In the genomic region with DNA sequence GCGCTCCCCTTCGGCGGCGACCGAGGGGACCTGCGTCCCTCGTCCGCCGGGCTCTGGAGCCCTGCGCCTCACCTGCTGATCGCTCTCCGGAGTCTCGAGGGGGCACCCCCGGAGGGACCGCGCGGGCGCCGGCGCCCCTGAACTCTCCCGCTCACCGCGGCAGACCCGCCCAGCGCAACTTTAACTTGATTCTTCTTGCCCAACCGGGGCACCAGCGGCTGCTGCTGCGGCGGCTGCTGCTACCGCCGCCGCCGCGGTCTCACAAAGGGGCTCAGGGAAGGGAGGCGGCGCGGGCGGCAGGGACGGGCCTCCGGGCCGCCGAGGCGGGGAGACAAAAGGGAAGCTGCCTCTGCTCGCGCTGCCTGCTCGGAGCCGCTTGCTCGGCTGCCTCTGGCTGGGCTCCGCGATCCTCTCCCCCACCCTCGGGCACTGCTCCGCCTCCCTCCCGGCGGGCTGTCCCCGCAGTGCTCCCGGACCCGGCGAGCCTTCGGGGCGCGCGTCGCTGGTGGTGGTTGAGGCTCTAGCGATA, we compare ENCODE assay signal across 8 cellular contexts. TPM values are rescaled to one million over a fixed set of nuclear protein-coding genes. Genes with fewer than 3 reads are reported as not detected.
A peak's percentile ranks its signal among the peaks of the same experiment; 100 is the strongest.
DNase-seq lines count a peak whose midpoint lies in the region; ATAC-seq and TF ChIP-seq lines count a peak whose summit lies in the region.

A gene (plus strand): TSS at position 456 of the 529 bp plus-strand sequence.

- peak within 1 kb of the TSS; percentile 96 to 98 (median 97) for H3K4me3 Mint-ChIP-seq in CD4-positive, CD25-positive, alpha-beta regulatory T cell
- H3K4me3 Mint-ChIP-seq in neural crest cell: peak within 1 kb of the TSS; percentile 99

- peaks cover 28% of the 10 kb centered on the region for H3K4me1 ChIP-seq in CD4-positive, CD25-positive, alpha-beta regulatory T cell (ENCODE audit: control insufficient read depth, insufficient read depth, low read length, poor library complexity, severe bottlenecking)
- peaks cover 15% of the 10 kb centered on the region for H3K4me1 ChIP-seq in thymus (ENCODE audit: control insufficient read depth, insufficient read depth, low read length)

- no peaks in the 10 kb centered on the region for H3K9me3 ChIP-seq in CD4-positive, CD25-positive, alpha-beta regulatory T cell (ENCODE audit: control insufficient read depth in 2 of 2, low read length in 2 of 2)
- no peaks in the 10 kb centered on the region for H3K9me3 ChIP-seq in thymus (ENCODE audit: control insufficient read depth)

- H3K36me3 Mint-ChIP-seq in CD4-positive, CD25-positive, alpha-beta regulatory T cell: no peaks in the 10 kb centered on the region
- H3K36me3 Mint-ChIP-seq in neural crest cell (ENCODE audit: low read depth): no peaks in the 10 kb centered on the region

- peaks cover 0 to 5% (median 0%) of the 10 kb centered on the region in 7 donors for H3K9me3 Mint-ChIP-seq in CD4-positive, CD25-positive, alpha-beta regulatory T cell
- no peaks in the 10 kb centered on the region for H3K9me3 Mint-ChIP-seq in neural crest cell

- H3K27ac ChIP-seq in CD4-positive, CD25-positive, alpha-beta regulatory T cell (ENCODE audit: insufficient read depth, low read length, poor library complexity, severe bottlenecking): peak within 1 kb of the TSS; percentile 51
- H3K27ac ChIP-seq in thymus (ENCODE audit: low read depth): peak within 1 kb of the TSS; percentile 90

- peak within 1 kb of the TSS; percentile 88 to 96 (median 96) for H3K27ac Mint-ChIP-seq in CD4-positive, CD25-positive, alpha-beta regulatory T cell
- peak within 1 kb of the TSS; percentile 96 for H3K27ac Mint-ChIP-seq in neural crest cell (ENCODE audit: unreplicated experiment)

- under 1% methylated on average over 64 of the region's 64 CpGs for WGBS in thymus

- peaks cover 17% of the 10 kb centered on the region for H3K27me3 ChIP-seq in CD4-positive, CD25-positive, alpha-beta regulatory T cell (ENCODE audit: control insufficient read depth, insufficient read depth, low read length)
- no peaks in the 10 kb centered on the region for H3K27me3 ChIP-seq in thymus (ENCODE audit: control insufficient read depth, insufficient read depth)

- H3K27me3 Mint-ChIP-seq in CD4-positive, CD25-positive, alpha-beta regulatory T cell: peaks cover 67% of the 10 kb centered on the region
- peaks cover 11% of the 10 kb centered on the region for H3K27me3 Mint-ChIP-seq in neural crest cell (ENCODE audit: low read depth)

- TF ChIP-seq CTCF in foreskin fibroblast (IDR thresholded peaks at IDR 0.05; ENCODE audit: low read depth, low read length): no peak
- TF ChIP-seq CTCF in neural crest cell (conservative IDR thresholded peaks at IDR 0.05): no peak

- peak; percentile 33 to 35 for ATAC-seq in CD4-positive, CD25-positive, alpha-beta regulatory T cell (ENCODE audit: low read depth in 2 of 2)
- peak; percentile 56 for ATAC-seq in HG03432 (IDR thresholded peaks at IDR 0.05; ENCODE audit: unreplicated experiment)

- H3K4me3 ChIP-seq in CD4-positive, CD25-positive, alpha-beta regulatory T cell (ENCODE audit: low read depth, low read length): peak within 1 kb of the TSS; percentile 81
- peak within 1 kb of the TSS; percentile 79 for H3K4me3 ChIP-seq in foreskin fibroblast (ENCODE audit: low read depth in 1 of 2, low read length in 2 of 2)
- H3K4me3 ChIP-seq in thymus (ENCODE audit: low read length): peak within 1 kb of the TSS; percentile 92

- H3K36me3 ChIP-seq in CD4-positive, CD25-positive, alpha-beta regulatory T cell (ENCODE audit: control insufficient read depth, insufficient read depth, low read length): no peaks in the 10 kb centered on the region
- no peaks in the 10 kb centered on the region for H3K36me3 ChIP-seq in thymus (ENCODE audit: control insufficient read depth, insufficient read depth)

- H3K4me1 Mint-ChIP-seq in CD4-positive, CD25-positive, alpha-beta regulatory T cell: peaks cover 4 to 36% (median 26%) of the 10 kb centered on the region in 4 donors
- peaks cover 47% of the 10 kb centered on the region for H3K4me1 Mint-ChIP-seq in neural crest cell

- DNase-seq in CD4-positive, CD25-positive, alpha-beta regulatory T cell: peak in 2 of 3 donors; percentile 37 to 73
- DNase-seq in GM19240 (ENCODE audit: insufficient read length, low spot score) (peak; percentile 3), OCI-M1 (lab: John Stamatoyannopoulos, UW) (peak; percentile 66), activated gamma-delta T cell (lab: John Stamatoyannopoulos, UW) (peak; percentile 61), foreskin fibroblast (peak in 1 of 2 donors; percentile 71), neural crest cell (ENCODE audit: low read depth, low spot score) (peak; percentile 59)

RNA-seq across cellular contexts. Expression of the gene that starts here (rescaled TPM):
- 1.9 TPM for total RNA-seq in CD4-positive, CD25-positive, alpha-beta regulatory T cell
- polyA plus RNA-seq in CD4-positive, CD25-positive, alpha-beta regulatory T cell: 1 to 10 TPM in 1 of 4 donors, under 1 TPM in 3; 0.28 to 1.5 (median 0.69) TPM
- 33.9 and 34.3 TPM in 2 replicates for total RNA-seq in neural crest cell
- polyA plus RNA-seq in thymus: 3.3 TPM

Comparison
In these comparisons a context has a peak if more than half of its experiments do, and no peak if none do; other contexts are left out.
1. RNA of the gene that starts here (total RNA-seq): 33.9 to 34.3 TPM in neural crest cell; 1.9 TPM in CD4-positive, CD25-positive, alpha-beta regulatory T cell (single experiment); every median in the first group is over 10 times any median in the second.
2. Peak in every context shown above with its lines, with median percentiles within 50 percentile points of each other: H3K4me3 ChIP-seq.